In the genomic region with DNA sequence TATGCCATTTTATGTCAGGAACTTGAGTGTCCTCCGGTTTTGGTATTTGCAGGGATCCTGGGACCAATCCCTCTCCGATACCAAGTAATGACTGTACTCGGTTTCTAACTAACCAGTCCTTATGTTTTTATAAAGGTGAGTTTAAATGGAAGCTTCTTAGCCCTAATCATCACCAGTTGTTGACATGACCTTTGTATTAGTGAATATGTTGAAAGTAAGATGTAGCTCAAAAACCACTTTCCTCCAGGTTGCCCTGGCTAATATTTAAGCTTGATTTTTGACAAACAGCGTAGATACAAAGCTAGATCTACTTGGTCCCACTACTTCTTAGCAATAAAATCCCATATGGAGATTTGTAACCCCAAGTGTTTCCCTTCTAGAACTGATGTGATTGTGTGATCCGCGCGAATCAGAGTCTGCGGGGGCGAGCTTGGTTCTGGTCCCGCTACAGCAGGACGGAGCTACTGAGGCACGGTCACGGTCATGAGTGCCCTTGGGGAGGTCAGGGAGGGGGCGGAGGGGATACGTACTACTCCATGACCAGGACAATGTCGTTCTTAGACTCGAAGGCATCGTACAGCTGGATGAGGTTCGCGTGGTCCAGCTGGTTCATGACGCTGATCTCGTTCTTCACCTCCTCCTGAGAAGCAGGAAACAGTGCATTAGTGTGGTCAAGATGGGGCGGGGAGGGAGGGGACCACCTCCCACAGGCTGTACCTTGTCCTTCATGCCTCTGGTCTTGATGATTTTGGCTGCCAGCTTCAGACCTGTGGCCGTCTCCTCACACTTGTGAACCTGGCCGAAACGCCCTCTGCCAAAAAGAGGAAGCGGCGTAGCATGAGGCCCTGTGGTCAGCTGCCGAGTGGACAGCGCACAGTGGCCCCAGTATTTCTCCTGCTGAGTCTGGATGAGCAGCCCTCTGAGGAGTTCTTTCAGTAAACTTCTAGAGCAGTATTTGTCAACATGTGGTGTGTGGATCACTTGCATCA, we compare ENCODE assay signal across 25 cellular contexts.
"Had no signal": no experiment of that assay in that cellular context is flagged by ENCODE, and none has a peak within 500 bp of the region (broad histone marks: within the 10 kb centered on the region; RNA-seq: fewer than 3 reads in every experiment).

No MANE protein-coding gene starts in this region.

- H3K27me3 Mint-ChIP-seq: activated naive CD8-positive, alpha-beta T cell treated with anti-CD3 and anti-CD28 coated beads, Interleukin-2, amount 50 U/mL, for 24 hours; central memory CD8-positive, alpha-beta T cell had no signal

- H3K9me3 ChIP-seq: ascending aorta, body of pancreas, Peyer's patch had no signal

- ATAC-seq: activated CD4-positive, CD25-positive, alpha-beta regulatory T cell treated with anti-CD3 and anti-CD28 coated beads, Interleukin-2, amount 50 U/mL, for 24 hours; activated CD8-positive, alpha-beta T cell treated with anti-CD3 and anti-CD28 coated beads, Interleukin-2, amount 10 ng/mL, durations not matched to agents 7 days and 5 days; activated naive CD4-positive, alpha-beta T cell treated with anti-CD3 and anti-CD28 coated beads, Interleukin-2, amount 50 U/mL, for 72 hours; activated naive CD8-positive, alpha-beta T cell treated with anti-CD3 and anti-CD28 coated beads, Interleukin-2, amount 50 U/mL, for 24 hours; activated T-cell treated with anti-CD3 and anti-CD28 coated beads, Interleukin-2, amount 50 U/mL, for 4 hours; body of pancreas had no signal

- H3K27ac ChIP-seq: ascending aorta, body of pancreas, Peyer's patch had no signal

- H3K4me3 Mint-ChIP-seq: activated CD8-positive, alpha-beta T cell treated with anti-CD3 and anti-CD28 coated beads, Interleukin-2, amount 10 ng/mL, durations not matched to agents 7 days and 5 days; activated naive CD8-positive, alpha-beta T cell treated with anti-CD3 and anti-CD28 coated beads, Interleukin-2, amount 50 U/mL, for 24 hours; activated T-cell treated with anti-CD3 and anti-CD28 coated beads, Interleukin-2, amount 50 U/mL, for 4 hours; central memory CD8-positive, alpha-beta T cell; T-helper 1 cell treated with Interleukin-12 subunit alpha and Interleukin-12 subunit beta and Interleukin-4 antibody, amounts not matched to agents 30 μg/mL and 1 μg/mL, for 36 hours had no signal

- H3K36me3 ChIP-seq: ascending aorta, Peyer's patch had no signal

- DNase-seq: activated CD4-positive, alpha-beta T cell treated with anti-CD3 and anti-CD28 coated beads for 4 hours; activated CD4-positive, alpha-beta T cell treated with anti-CD3 and anti-CD28 coated beads, Interleukin-2, amount 50 U/mL, for 4 hours; activated CD8-positive, alpha-beta T cell treated with anti-CD3 and anti-CD28 coated beads, Interleukin-2, amount 10 ng/mL, durations not matched to agents 7 days and 5 days; activated effector memory CD4-positive, alpha-beta T cell treated with anti-CD3 and anti-CD28 coated beads, Interleukin-2, amount 50 U/mL, for 16 hours; activated naive CD4-positive, alpha-beta T cell treated with Interleukin-2 at 50 U/mL for 16 hours; activated naive CD8-positive, alpha-beta T cell treated with anti-CD3 and anti-CD28 coated beads, Interleukin-2, amount 50 U/mL, for 24 hours; activated T-cell treated with anti-CD3 and anti-CD28 coated beads, Interleukin-2, amount 50 U/mL, for 4 hours; amniotic stem cell; body of pancreas; KG1; NCI-H1092; NCI-H1417; NCI-H1930; NCI-H2171; NCI-H2227 treated with DMSO at 0.1 percent for 48 hours; NCI-H446 treated with DMSO at 0.1 percent for 48 hours; NCI-H526; NCI-H774; Peyer's patch; SHP77 had no signal

- H3K36me3 Mint-ChIP-seq: activated naive CD4-positive, alpha-beta T cell treated with anti-CD3 and anti-CD28 coated beads, Interleukin-2, amount 50 U/mL, for 72 hours had no signal

- H3K27me3 ChIP-seq: ascending aorta, body of pancreas, Peyer's patch had no signal

- H3K4me3 ChIP-seq: ascending aorta, body of pancreas, Peyer's patch had no signal

- H3K27ac Mint-ChIP-seq: activated CD8-positive, alpha-beta T cell treated with anti-CD3 and anti-CD28 coated beads, Interleukin-2, amount 10 ng/mL, durations not matched to agents 7 days and 5 days; activated naive CD4-positive, alpha-beta T cell treated with anti-CD3 and anti-CD28 coated beads, Interleukin-2, amount 50 U/mL, for 72 hours; activated naive CD8-positive, alpha-beta T cell treated with anti-CD3 and anti-CD28 coated beads, Interleukin-2, amount 50 U/mL, for 24 hours; T-helper 1 cell treated with Interleukin-12 subunit alpha and Interleukin-12 subunit beta and Interleukin-4 antibody, amounts not matched to agents 30 μg/mL and 1 μg/mL, for 36 hours had no signal

- H3K4me1 ChIP-seq: ascending aorta, body of pancreas, Peyer's patch had no signal

- H3K4me1 Mint-ChIP-seq: activated naive CD8-positive, alpha-beta T cell treated with anti-CD3 and anti-CD28 coated beads, Interleukin-2, amount 50 U/mL, for 24 hours; central memory CD8-positive, alpha-beta T cell had no signal

- H3K9me3 Mint-ChIP-seq: activated naive CD4-positive, alpha-beta T cell treated with anti-CD3 and anti-CD28 coated beads, Interleukin-2, amount 50 U/mL, for 72 hours; activated naive CD8-positive, alpha-beta T cell treated with anti-CD3 and anti-CD28 coated beads, Interleukin-2, amount 50 U/mL, for 24 hours; activated T-cell treated with anti-CD3 and anti-CD28 coated beads, Interleukin-2, amount 50 U/mL, for 4 hours; central memory CD8-positive, alpha-beta T cell; T-helper 1 cell treated with Interleukin-12 subunit alpha and Interleukin-12 subunit beta and Interleukin-4 antibody, amounts not matched to agents 30 μg/mL and 1 μg/mL, for 36 hours had no signal
